Comparison of ENCODE assay signal across 23 cellular contexts in the genomic region with DNA sequence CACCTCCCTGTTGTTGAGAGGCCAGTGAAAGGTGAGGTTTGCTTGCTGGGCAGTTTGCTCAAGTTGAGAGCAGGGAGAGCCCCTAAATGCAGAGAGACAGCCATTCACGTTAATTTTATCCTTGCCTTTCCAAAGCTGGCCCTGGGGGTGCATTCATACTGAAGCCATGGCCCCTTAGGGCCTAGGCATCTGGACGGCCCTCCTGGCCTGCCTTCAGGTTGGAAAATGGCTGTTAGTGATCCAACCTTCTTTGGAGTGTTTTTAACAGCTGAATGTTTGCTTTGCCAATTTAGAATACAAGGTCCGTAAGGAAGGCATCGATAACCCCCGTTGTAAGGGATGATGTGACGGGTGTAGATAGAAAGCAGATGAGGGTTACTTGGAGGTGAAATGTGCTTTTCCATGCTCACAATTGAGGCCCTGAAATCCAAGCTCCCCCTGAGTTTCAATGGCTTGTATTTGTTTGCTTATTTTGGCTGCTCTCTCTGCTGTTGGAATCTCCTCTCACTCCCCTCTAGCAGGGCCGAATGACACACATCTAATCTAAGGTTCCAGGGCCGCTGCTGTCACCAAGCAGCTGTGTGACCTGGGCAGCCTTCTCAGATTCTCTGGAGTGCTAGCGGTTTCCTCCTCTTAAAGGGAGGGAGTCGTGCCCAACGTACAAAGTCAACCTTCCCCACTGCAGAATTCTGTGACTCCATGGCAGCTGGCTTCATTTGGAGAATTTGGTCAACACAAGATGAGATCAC.
"Had no signal": no experiment of that assay in that cellular context is flagged by ENCODE, and none has a peak within 500 bp of the region (broad histone marks: within the 10 kb centered on the region; RNA-seq: fewer than 3 reads in every experiment).

No MANE protein-coding gene starts in this region.

- H3K4me2 ChIP-seq: smooth muscle cell had no signal

- H2AFZ ChIP-seq: parathyroid adenoma had no signal

- H3K36me3 Mint-ChIP-seq: activated CD8-positive, alpha-beta memory T cell treated with anti-CD3 and anti-CD28 coated beads, Interleukin-2, amount 10 ng/mL, durations not matched to agents 7 days and 5 days; activated naive CD4-positive, alpha-beta T cell treated with anti-CD3 and anti-CD28 coated beads, Interleukin-2, amount 10 ng/mL, durations not matched to agents 7 days and 5 days; stimulated activated memory B cell treated with anti-CD40 and anti-IgM and Interleukin-4, amounts not matched to agents 10 μg/mL and 1 μg/mL and 100 μg/mL, for 72 hours had no signal

- H3K9ac ChIP-seq: parathyroid adenoma had no signal

- H3K27ac Mint-ChIP-seq: activated CD4-positive, alpha-beta memory T cell treated with anti-CD3 and anti-CD28 coated beads, Interleukin-2, amount 10 ng/mL, durations not matched to agents 7 days and 5 days; activated CD4-positive, alpha-beta T cell treated with anti-CD3 and anti-CD28 coated beads, Interleukin-2, amount 10 ng/mL, durations not matched to agents 24 days and 14 days; activated CD8-positive, alpha-beta memory T cell treated with anti-CD3 and anti-CD28 coated beads, Interleukin-2, amount 10 ng/mL, durations not matched to agents 7 days and 5 days; activated naive CD4-positive, alpha-beta T cell treated with anti-CD3 and anti-CD28 coated beads, Interleukin-2, amount 10 ng/mL, durations not matched to agents 7 days and 5 days; dendritic cell treated with granulocyte-macrophage colony-stimulating factor and Interleukin-4, amounts not matched to agents 40 ng/mL and 50 ng/mL, for 4 days; stimulated activated memory B cell treated with anti-CD40 and anti-IgM and Interleukin-4, amounts not matched to agents 10 μg/mL and 1 μg/mL and 100 μg/mL, for 72 hours; T-helper 2 cell treated with Interferon-gamma antibody and Interleukin-4, amounts not matched to agents 5 μg/mL and 100 μg/mL, for 36 hours had no signal

- H3K4me1 ChIP-seq: body of pancreas, left lung, parathyroid adenoma, right lobe of liver, transverse colon, vagina had no signal

- H3K9me3 Mint-ChIP-seq: activated CD4-positive, alpha-beta T cell treated with anti-CD3 and anti-CD28 coated beads, Interleukin-2, amount 10 ng/mL, durations not matched to agents 24 days and 14 days; activated naive CD4-positive, alpha-beta T cell treated with anti-CD3 and anti-CD28 coated beads, Interleukin-2, amount 10 ng/mL, durations not matched to agents 7 days and 5 days had no signal

- H3K27me3 ChIP-seq: body of pancreas, right lobe of liver, transverse colon, vagina had no signal

- H3K27me3 Mint-ChIP-seq: activated CD4-positive, alpha-beta memory T cell treated with anti-CD3 and anti-CD28 coated beads, Interleukin-2, amount 10 ng/mL, durations not matched to agents 7 days and 5 days; activated CD4-positive, alpha-beta T cell treated with anti-CD3 and anti-CD28 coated beads, Interleukin-2, amount 10 ng/mL, durations not matched to agents 24 days and 14 days; activated CD8-positive, alpha-beta memory T cell treated with anti-CD3 and anti-CD28 coated beads, Interleukin-2, amount 10 ng/mL, durations not matched to agents 7 days and 5 days; activated naive CD4-positive, alpha-beta T cell treated with anti-CD3 and anti-CD28 coated beads, Interleukin-2, amount 10 ng/mL, durations not matched to agents 7 days and 5 days; dendritic cell treated with granulocyte-macrophage colony-stimulating factor and Interleukin-4, amounts not matched to agents 40 ng/mL and 50 ng/mL, for 4 days had no signal

- H3K36me3 ChIP-seq: left lung, right lobe of liver, transverse colon, vagina had no signal

- DNase-seq: activated CD4-positive, alpha-beta memory T cell treated with anti-CD3 and anti-CD28 coated beads, Interleukin-2, amount 10 ng/mL, durations not matched to agents 7 days and 5 days; activated CD4-positive, alpha-beta T cell treated with anti-CD3 and anti-CD28 coated beads, Interleukin-2, amount 10 ng/mL, durations not matched to agents 24 days and 14 days; activated CD8-positive, alpha-beta memory T cell treated with anti-CD3 and anti-CD28 coated beads, Interleukin-2, amount 10 ng/mL, durations not matched to agents 7 days and 5 days; activated effector memory CD4-positive, alpha-beta T cell treated with anti-CD3 and anti-CD28 coated beads, Interleukin-2, amount 50 U/mL, for 16 hours; activated naive CD4-positive, alpha-beta T cell treated with anti-CD3 and anti-CD28 coated beads, Interleukin-2, amount 10 ng/mL, durations not matched to agents 7 days and 5 days; activated T-cell treated with anti-CD3 and anti-CD28 coated beads for 4 hours; amygdala; body of pancreas; caudate nucleus; effector CD4-positive, alpha-beta T cell; kidney; left lung; nucleus accumbens; right lobe of liver; stimulated activated CD4-positive, alpha-beta T cell treated with anti-CD3 and anti-CD28 coated beads, Interleukin-15, amount 100 ng/mL, for 24 hours; transverse colon had no signal

- H3K4me1 Mint-ChIP-seq: activated CD4-positive, alpha-beta memory T cell treated with anti-CD3 and anti-CD28 coated beads, Interleukin-2, amount 10 ng/mL, durations not matched to agents 7 days and 5 days; activated CD4-positive, alpha-beta T cell treated with anti-CD3 and anti-CD28 coated beads, Interleukin-2, amount 10 ng/mL, durations not matched to agents 24 days and 14 days; activated CD8-positive, alpha-beta memory T cell treated with anti-CD3 and anti-CD28 coated beads, Interleukin-2, amount 10 ng/mL, durations not matched to agents 7 days and 5 days; activated naive CD4-positive, alpha-beta T cell treated with anti-CD3 and anti-CD28 coated beads, Interleukin-2, amount 10 ng/mL, durations not matched to agents 7 days and 5 days; stimulated activated memory B cell treated with anti-CD40 and anti-IgM and Interleukin-4, amounts not matched to agents 10 μg/mL and 1 μg/mL and 100 μg/mL, for 72 hours had no signal

- H3K79me2 ChIP-seq: parathyroid adenoma had no signal

- H3K4me3 Mint-ChIP-seq: activated CD4-positive, alpha-beta memory T cell treated with anti-CD3 and anti-CD28 coated beads, Interleukin-2, amount 10 ng/mL, durations not matched to agents 7 days and 5 days; activated CD4-positive, alpha-beta T cell treated with anti-CD3 and anti-CD28 coated beads, Interleukin-2, amount 10 ng/mL, durations not matched to agents 24 days and 14 days; activated CD8-positive, alpha-beta memory T cell treated with anti-CD3 and anti-CD28 coated beads, Interleukin-2, amount 10 ng/mL, durations not matched to agents 7 days and 5 days; activated naive CD4-positive, alpha-beta T cell treated with anti-CD3 and anti-CD28 coated beads, Interleukin-2, amount 10 ng/mL, durations not matched to agents 7 days and 5 days; dendritic cell treated with granulocyte-macrophage colony-stimulating factor and Interleukin-4, amounts not matched to agents 40 ng/mL and 50 ng/mL, for 4 days; stimulated activated memory B cell treated with anti-CD40 and anti-IgM and Interleukin-4, amounts not matched to agents 10 μg/mL and 1 μg/mL and 100 μg/mL, for 72 hours; T-helper 2 cell treated with Interferon-gamma antibody and Interleukin-4, amounts not matched to agents 5 μg/mL and 100 μg/mL, for 36 hours had no signal

- H3K9me3 ChIP-seq: body of pancreas, right lobe of liver, transverse colon, vagina had no signal

- H3K27ac ChIP-seq: body of pancreas, left lung, parathyroid adenoma, right lobe of liver, transverse colon, vagina, VCaP had no signal

- H3K4me3 ChIP-seq: body of pancreas, left lung, right lobe of liver, smooth muscle cell, transverse colon, vagina had no signal
